21 cellular contexts compared by ENCODE assay signal in genomic region chr1:8627728-8628127, GRCh38.
A peak's percentile ranks its signal among the peaks of the same experiment; 100 is the strongest.
DNase-seq lines count a peak whose midpoint lies in the region; ATAC-seq and TF ChIP-seq lines count a peak whose summit lies in the region.
"Had no signal": no experiment of that assay in that cellular context is flagged by ENCODE, and none has a peak within 500 bp of the region (broad histone marks: within the 10 kb centered on the region; RNA-seq: fewer than 3 reads in every experiment).

No MANE protein-coding gene starts in this region.

- H4K20me1 ChIP-seq in GM23248 (ENCODE audit: insufficient read depth) = no peaks in the 10 kb centered on the region

- in situ Hi-C loops in GM23248 (cut with MboI) = no loop called here
- in situ Hi-C loops in Panc1 (cut with HindIII; ENCODE audit: low pct_unique_long_range_greater_than_20kb, low sequenced_read_pairs) = no loop called here

- peak overlapping the region; percentile 68 for H4K91ac ChIP-seq in mesenchymal stem cell (ENCODE audit: low read length)

- H3K27ac ChIP-seq in GM23248 (no peak overlapping the region), Panc1 (ENCODE audit: low read length) (peak overlapping the region; percentile 19; the same call in 1 of the 2 replicates), mesenchymal stem cell (ENCODE audit: low read length, poor library complexity, severe bottlenecking) (no peak overlapping the region), temporal lobe (ENCODE audit: low read depth, low read length) (peak overlapping the region; percentile 67), stomach (no peak overlapping the region)
- H3K27ac ChIP-seq: epithelial cell of prostate, suprapubic skin had no signal

- H3K9me2 ChIP-seq in GM23248 (ENCODE audit: insufficient read depth) = no peaks in the 10 kb centered on the region

- no peak overlapping the region for H2BK15ac ChIP-seq in mesenchymal stem cell (ENCODE audit: low read depth, poor library complexity, severe bottlenecking)

- peaks cover 54% of the 10 kb centered on the region for H3F3A ChIP-seq in GM23248 (ENCODE audit: insufficient read depth)

- H2BK120ac ChIP-seq in mesenchymal stem cell (ENCODE audit: low read depth, low read length) = no peak overlapping the region

- intact Hi-C loops in Panc1 (cut with micrococcal nuclease; ENCODE audit: unreplicated experiment) = no loop called here
- intact Hi-C loops in stomach (cut with DNase I; ENCODE audit: low total_unique reads) = no loop called here

- H3K79me2 ChIP-seq in GM23248 (ENCODE audit: insufficient read depth) = peaks cover 30% of the 10 kb centered on the region

- BruUV-seq in Panc1 (replicated peaks; lab: Mats Ljungman, UMichigan) = no TSS peak

- POLR2A ChIA-PET in Panc1 (lab: Charles Lee) = interaction anchor here (1.1 kb wide), 1 partner anchor 41 kb away, joined by 3 read pairs; no protein-coding TSS in a partner anchor

- H4K8ac ChIP-seq in mesenchymal stem cell (ENCODE audit: low read length) = no peak overlapping the region

- CTCF ChIA-PET in Panc1 (lab: Charles Lee) = interaction anchor here (0.6 kb wide), 3 partner anchors 232 to 492 kb away, joined by 3 to 6 read pairs (median 4); no protein-coding TSS in a partner anchor

- no peak overlapping the region for H2BK5ac ChIP-seq in mesenchymal stem cell (ENCODE audit: low read depth, low read length, poor library complexity, severe bottlenecking)

- TF ChIP-seq CTCF in Panc1 (IDR thresholded peaks at IDR 0.05) (no peak), stomach (IDR thresholded peaks at IDR 0.05) (no peak)

- no peak for DNase-seq in GM23248
- no peak for DNase-seq in Panc1 (ENCODE audit: low read depth, low spot score)
- no peak for DNase-seq in mesenchymal stem cell
- DNase-seq in T-helper 9 cell = no peak
- no peak for DNase-seq in stomach
- DNase-seq in HK-2 (ENCODE audit: unreplicated experiment) = no peak
- DNase-seq: activated CD4-positive, alpha-beta T cell treated with anti-CD3 and anti-CD28 coated beads for 48 hours; COR-L47; EL; foreskin fibroblast; hippocampal formation; NCI-H1436; NCI-H2171; NK-92 treated with Interleukin-12 subunit alpha and Interleukin-12 subunit beta, amount 100 ng/mL, for 24 hours; RPMI8226; stimulated activated CD4-positive, alpha-beta T cell treated with anti-CD3 and anti-CD28 coated beads, Interleukin-12 subunit alpha, Interleukin-12 subunit beta, amount 100 ng/mL, for 4 hours; stimulated activated CD8-positive, alpha-beta memory T cell treated with anti-CD3 and anti-CD28 coated beads, Interleukin-4, amount 100 ng/mL, for 48 hours; T1000 had no signal

- no peak overlapping the region for H3K23ac ChIP-seq in mesenchymal stem cell (ENCODE audit: low read length in 2 of 2)

- H3K9me3 ChIP-seq in GM23248 (ENCODE audit: low read depth) (no peaks in the 10 kb centered on the region), Panc1 (ENCODE audit: control insufficient read depth, insufficient read depth, low read depth, low read length) (no peaks in the 10 kb centered on the region), mesenchymal stem cell (ENCODE audit: control insufficient read depth, low read length) (no peaks in the 10 kb centered on the region), stomach (no peaks in the 10 kb centered on the region)
- H3K9me3 ChIP-seq: suprapubic skin had no signal

- H2BK12ac ChIP-seq in mesenchymal stem cell (ENCODE audit: low read length in 2 of 2) = peak overlapping the region in 1 of 2 experiments; percentile 9

- no peak overlapping the region for H2AK5ac ChIP-seq in mesenchymal stem cell (ENCODE audit: low read length, severe bottlenecking)

- H3K9ac ChIP-seq in GM23248 (no peak overlapping the region), mesenchymal stem cell (ENCODE audit: low read length) (no peak overlapping the region)

- H2AFZ ChIP-seq in GM23248 = no peak overlapping the region
- no peak overlapping the region for H2AFZ ChIP-seq in mesenchymal stem cell (ENCODE audit: low read depth, low read length)

- no peaks in the 10 kb centered on the region for H3K27me3 ChIP-seq in GM23248 (replicated peaks; ENCODE audit: insufficient read depth)
- no peaks in the 10 kb centered on the region for H3K27me3 ChIP-seq in Panc1 (ENCODE audit: control insufficient read depth, insufficient read depth, low read length)
- H3K27me3 ChIP-seq in mesenchymal stem cell (ENCODE audit: control insufficient read depth in 1 of 2, insufficient read depth in 1 of 2, low read length in 2 of 2) = no peaks in the 10 kb centered on the region
- no peaks in the 10 kb centered on the region for H3K27me3 ChIP-seq in stomach
- H3K27me3 ChIP-seq: suprapubic skin had no signal

- WGBS in GM23248 (ENCODE audit: low coverage in 1 of 2, low lambda C conversion rate in 2 of 2, missing lambda C conversion rate in 2 of 2), 2 experiments = 97 to 98% methylated on average over 5 of the region's 5 CpGs
- 86% methylated on average over 3 of the region's 5 CpGs for WGBS in mesenchymal stem cell
- WGBS in stomach, 5 donors = 79 to 84% (median 83%) methylated on average over 5 of the region's 5 CpGs

- no peak overlapping the region for H3K4me3 ChIP-seq in GM23248
- H3K4me3 ChIP-seq in Panc1 (ENCODE audit: low read depth in 2 of 2, low read length in 2 of 2) = no peak overlapping the region
- no peak overlapping the region for H3K4me3 ChIP-seq in mesenchymal stem cell (ENCODE audit: insufficient read depth in 1 of 2, low read depth in 1 of 2, low read length in 2 of 2)
- no peak overlapping the region for H3K4me3 ChIP-seq in stomach
- H3K4me3 ChIP-seq: suprapubic skin had no signal

- peak overlapping the region; percentile 16 to 31 for H3K18ac ChIP-seq in mesenchymal stem cell (ENCODE audit: low read depth in 1 of 2, low read length in 2 of 2)

- TF ChIP-seq EP300 in stomach (IDR thresholded peaks at IDR 0.05) = no peak

- H3K36me3 ChIP-seq in GM23248 (ENCODE audit: low read depth) (no peaks in the 10 kb centered on the region), Panc1 (ENCODE audit: control insufficient read depth, insufficient read depth, low read length) (no peaks in the 10 kb centered on the region), mesenchymal stem cell (ENCODE audit: control insufficient read depth in 1 of 2, insufficient read depth in 2 of 2, low read depth in 1 of 2, low read length in 2 of 2) (peaks cover 0 to 3% of the 10 kb centered on the region in 2 experiments), stomach (no peaks in the 10 kb centered on the region)
- H3K36me3 ChIP-seq: suprapubic skin had no signal

- H3K4ac ChIP-seq in mesenchymal stem cell (ENCODE audit: low read depth in 1 of 2, low read length in 2 of 2) = no peak overlapping the region

- H3K4me1 ChIP-seq in GM23248 (ENCODE audit: insufficient read depth) = peaks cover 65% of the 10 kb centered on the region
- H3K4me1 ChIP-seq in Panc1 (ENCODE audit: control insufficient read depth, insufficient read depth, low read length) = peaks cover 38% of the 10 kb centered on the region
- peaks cover 5% of the 10 kb centered on the region for H3K4me1 ChIP-seq in mesenchymal stem cell (ENCODE audit: control insufficient read depth, insufficient read depth, low read depth, low read length)
- peaks cover 25 to 61% (median 46%) of the 10 kb centered on the region in 4 donors for H3K4me1 ChIP-seq in stomach

- H3K14ac ChIP-seq in mesenchymal stem cell (ENCODE audit: low read length in 2 of 2) = no peak overlapping the region

- peaks cover 8% of the 10 kb centered on the region for H3K79me1 ChIP-seq in mesenchymal stem cell (replicated peaks; ENCODE audit: low read length, poor library complexity, severe bottlenecking)

- no peak for ATAC-seq in Panc1

- TF ChIP-seq POLR2A in stomach (IDR thresholded peaks at IDR 0.05) = no peak

- H3K4me2 ChIP-seq in GM23248 (ENCODE audit: unreplicated experiment) = peak overlapping the region; percentile 46
- H3K4me2 ChIP-seq in mesenchymal stem cell (ENCODE audit: low read length, poor library complexity, severe bottlenecking) = no peak overlapping the region

Comparison
In these comparisons a context has a peak if more than half of its experiments do, and no peak if none do; other contexts are left out.
1. H3K27ac ChIP-seq: peak in Panc1 (single experiment) and temporal lobe (single experiment); none in GM23248 (single experiment), mesenchymal stem cell (single experiment) and stomach (0 of 5).